ENCODE assay signal across 21 cellular contexts in genomic region chr19:42467437-42467760, GRCh38. TPM values are rescaled to one million over a fixed set of nuclear protein-coding genes. Genes with fewer than 3 reads are reported as not detected.
DNase-seq lines count a peak whose midpoint lies in the region; TF ChIP-seq lines count a peak whose summit lies in the region.
"Had no signal": no experiment of that assay in that cellular context is flagged by ENCODE, and none has a peak within 500 bp of the region (broad histone marks: within the 10 kb centered on the region; RNA-seq: fewer than 3 reads in every experiment).

No MANE protein-coding gene starts in this region.

- H3K27me3 Mint-ChIP-seq in activated CD4-positive, alpha-beta T cell treated with anti-CD3 and anti-CD28 coated beads, Interleukin-2, amount 10 ng/mL, durations not matched to agents 24 days and 14 days = no peaks in the 10 kb centered on the region
- H3K27me3 Mint-ChIP-seq in nephron progenitor cell (ENCODE audit: low read depth, poor library complexity) = no peaks in the 10 kb centered on the region
- H3K27me3 Mint-ChIP-seq: CD4-positive, alpha-beta T cell; type B pancreatic cell had no signal

- TF ChIP-seq CTCF in parathyroid adenoma (IDR thresholded peaks at IDR 0.05) (no peak), nephron progenitor cell (IDR thresholded peaks at IDR 0.05) (no peak)

- intact Hi-C loops in activated CD4-positive, alpha-beta T cell treated with anti-CD3 and anti-CD28 coated beads, Interleukin-2, amount 10 ng/mL, durations not matched to agents 24 days and 14 days (cut with micrococcal nuclease) = loop anchor here (1.0 kb wide), 1 partner anchor 46 kb away; no protein-coding TSS in a partner anchor

- no peak overlapping the region for H3K4me2 ChIP-seq in parathyroid adenoma (ENCODE audit: low read length)

- H3K4me3 Mint-ChIP-seq in activated CD4-positive, alpha-beta T cell treated with anti-CD3 and anti-CD28 coated beads, Interleukin-2, amount 10 ng/mL, durations not matched to agents 24 days and 14 days = peak overlapping the region; percentile 27
- no peak overlapping the region for H3K4me3 Mint-ChIP-seq in nephron progenitor cell
- H3K4me3 Mint-ChIP-seq: CD4-positive, alpha-beta T cell; type B pancreatic cell had no signal

- peak overlapping the region; percentile 1 for H3K27ac ChIP-seq in parathyroid adenoma
- H3K27ac ChIP-seq: ascending aorta had no signal

- peaks cover 32% of the 10 kb centered on the region for H3K4me1 Mint-ChIP-seq in activated CD4-positive, alpha-beta T cell treated with anti-CD3 and anti-CD28 coated beads, Interleukin-2, amount 10 ng/mL, durations not matched to agents 24 days and 14 days
- H3K4me1 Mint-ChIP-seq in nephron progenitor cell = peaks cover 35% of the 10 kb centered on the region

- H3K36me3 ChIP-seq in parathyroid adenoma (ENCODE audit: control insufficient read depth, insufficient read depth, low read length) = no peaks in the 10 kb centered on the region
- H3K36me3 ChIP-seq: ascending aorta, HAP-1, left lung had no signal

- H3K27ac Mint-ChIP-seq in activated CD4-positive, alpha-beta T cell treated with anti-CD3 and anti-CD28 coated beads, Interleukin-2, amount 10 ng/mL, durations not matched to agents 24 days and 14 days = peak overlapping the region; percentile 75
- no peak overlapping the region for H3K27ac Mint-ChIP-seq in nephron progenitor cell
- H3K27ac Mint-ChIP-seq: CD4-positive, alpha-beta T cell; type B pancreatic cell had no signal

- H3K79me2 ChIP-seq in parathyroid adenoma = no peaks in the 10 kb centered on the region

- H3K27me3 ChIP-seq in parathyroid adenoma (ENCODE audit: control insufficient read depth, insufficient read depth, low read length) = no peaks in the 10 kb centered on the region
- H3K27me3 ChIP-seq: ascending aorta, left lung had no signal

- no peaks in the 10 kb centered on the region for H3K36me3 Mint-ChIP-seq in activated CD4-positive, alpha-beta T cell treated with anti-CD3 and anti-CD28 coated beads, Interleukin-2, amount 10 ng/mL, durations not matched to agents 24 days and 14 days (ENCODE audit: low read depth)
- no peaks in the 10 kb centered on the region for H3K36me3 Mint-ChIP-seq in nephron progenitor cell (ENCODE audit: low read depth)
- H3K36me3 Mint-ChIP-seq: type B pancreatic cell had no signal

- DNase-seq in activated CD4-positive, alpha-beta T cell treated with anti-CD3 and anti-CD28 coated beads, Interleukin-2, amount 10 ng/mL, durations not matched to agents 24 days and 14 days = no peak
- DNase-seq in activated CD4-positive, alpha-beta T cell treated with anti-CD3 and anti-CD28 coated beads for 4 hours = no peak
- DNase-seq in M059J (ENCODE audit: low read depth) (peak; percentile 6), dermis microvascular lymphatic vessel endothelial cell (ENCODE audit: low read depth in 2 of 2) (peak; percentile 52 to 70), NAMALWA (ENCODE audit: low spot score) (no peak), nephron progenitor cell (no peak), kidney glomerular epithelial cell (lab: John Stamatoyannopoulos, UW) (no peak)
- DNase-seq: 8988T; activated effector memory CD4-positive, alpha-beta T cell treated with Interleukin-2 at 50 U/mL for 16 hours; CD4-positive, alpha-beta T cell; DMS79 treated with DMSO at 0.1 percent for 48 hours; foreskin melanocyte; left lung; NCI-H1436 treated with DMSO at 0.1 percent for 48 hours; NCI-H82; stimulated activated naive CD4-positive, alpha-beta T cell treated with Interleukin-2 at 50 U/mL for 16 hours had no signal

- no peaks in the 10 kb centered on the region for H3K4me1 ChIP-seq in parathyroid adenoma
- H3K4me1 ChIP-seq: ascending aorta had no signal

- no peak overlapping the region for H3K9ac ChIP-seq in parathyroid adenoma

- H3K9me3 ChIP-seq in parathyroid adenoma (ENCODE audit: control insufficient read depth, low read length) = no peaks in the 10 kb centered on the region
- H3K9me3 ChIP-seq: ascending aorta, HAP-1, left lung had no signal

- H3K4me3 ChIP-seq in parathyroid adenoma (ENCODE audit: low read depth, low read length) = no peak overlapping the region
- H3K4me3 ChIP-seq: ascending aorta, HAP-1, left lung had no signal

- H2AFZ ChIP-seq in parathyroid adenoma = no peak overlapping the region

- no peaks in the 10 kb centered on the region for H3K9me3 Mint-ChIP-seq in activated CD4-positive, alpha-beta T cell treated with anti-CD3 and anti-CD28 coated beads, Interleukin-2, amount 10 ng/mL, durations not matched to agents 24 days and 14 days
- no peaks in the 10 kb centered on the region for H3K9me3 Mint-ChIP-seq in nephron progenitor cell
- H3K9me3 Mint-ChIP-seq: CD4-positive, alpha-beta T cell; type B pancreatic cell had no signal

RNA-seq across cellular contexts. Expression of gene CXCL17, which starts 24.7 kb away (rescaled TPM):
- not detected in 2 replicates for total RNA-seq in activated CD4-positive, alpha-beta T cell treated with anti-CD3 and anti-CD28 coated beads, Interleukin-2, amount 10 ng/mL, durations not matched to agents 24 days and 14 days
- not detected in 2 replicates for total RNA-seq in M059J (2014; rRNA removed; shearing (Covaris generic))
- total RNA-seq in dermis microvascular lymphatic vessel endothelial cell = not detected in 2 replicates
- total RNA-seq: ascending aorta; CD4-positive, alpha-beta T cell; cerebellum had no signal

RNA-seq across cellular contexts. Expression of gene LIPE, which starts 40.2 kb away (rescaled TPM):
- total RNA-seq in activated CD4-positive, alpha-beta T cell treated with anti-CD3 and anti-CD28 coated beads, Interleukin-2, amount 10 ng/mL, durations not matched to agents 24 days and 14 days = 35.0 and 39.1 TPM in 2 replicates
- 0.17 and 3.3 TPM in 2 replicates for total RNA-seq in M059J (2014; rRNA removed; shearing (Covaris generic))
- 5.0 and 6.3 TPM in 2 replicates for total RNA-seq in dermis microvascular lymphatic vessel endothelial cell

Comparison
In these comparisons a context has a peak if more than half of its experiments do, and no peak if none do; other contexts are left out.
1. DNase-seq: peak in M059J (single experiment) and dermis microvascular lymphatic vessel endothelial cell (2 of 2); none in activated CD4-positive, alpha-beta T cell treated with anti-CD3 and anti-CD28 coated beads, Interleukin-2, amount 10 ng/mL, durations not matched to agents 24 days and 14 days (single experiment), activated CD4-positive, alpha-beta T cell treated with anti-CD3 and anti-CD28 coated beads for 4 hours (0 of 2), NAMALWA (single experiment), nephron progenitor cell (single experiment) and kidney glomerular epithelial cell (single experiment).